12 cellular contexts compared by ENCODE assay signal in genomic region chr19:5693195-5694166, GRCh38. TPM values are rescaled to one million over a fixed set of nuclear protein-coding genes. Genes with fewer than 3 reads are reported as not detected.
A peak's percentile ranks its signal among the peaks of the same experiment; 100 is the strongest.
DNase-seq lines count a peak whose midpoint lies in the region; ATAC-seq and TF ChIP-seq lines count a peak whose summit lies in the region.
"Had no signal": no experiment of that assay in that cellular context is flagged by ENCODE, and none has a peak within 500 bp of the region (broad histone marks: within the 10 kb centered on the region; RNA-seq: fewer than 3 reads in every experiment).

No MANE protein-coding gene starts in this region.

- ATAC-seq in CD4-positive, alpha-beta T cell (ENCODE audit: poor library complexity), result no peak
- ATAC-seq in activated CD8-positive, alpha-beta T cell treated with anti-CD3 and anti-CD28 coated beads, Interleukin-2, amount 10 ng/mL, durations not matched to agents 7 days and 5 days, result no peak
- no peak for ATAC-seq in HG02938 (IDR thresholded peaks at IDR 0.05; ENCODE audit: unreplicated experiment)

- H3K79me2 ChIP-seq in GM23248 (ENCODE audit: insufficient read depth), result peaks cover 66% of the 10 kb centered on the region

- CTCF ChIA-PET in CD4-positive, alpha-beta T cell (lab: Charles Lee), result no interaction called here
- CTCF ChIA-PET in activated CD8-positive, alpha-beta T cell treated with anti-CD3 and anti-CD28 coated beads, Interleukin-2, amount 10 ng/mL, durations not matched to agents 7 days and 5 days (lab: Charles Lee), result no interaction called here

- H3K27me3 Mint-ChIP-seq in CD4-positive, alpha-beta T cell, result no peaks in the 10 kb centered on the region
- no peaks in the 10 kb centered on the region for H3K27me3 Mint-ChIP-seq in activated CD8-positive, alpha-beta T cell treated with anti-CD3 and anti-CD28 coated beads, Interleukin-2, amount 10 ng/mL, durations not matched to agents 7 days and 5 days (ENCODE audit: low read depth)

- WGBS in GM23248 (ENCODE audit: low coverage in 1 of 2, low lambda C conversion rate in 2 of 2, missing lambda C conversion rate in 2 of 2), 2 experiments, result 88 to 89% methylated on average over 36 to 39 of the region's 39 CpGs

- no peaks in the 10 kb centered on the region for H3K27me3 ChIP-seq in CD4-positive, alpha-beta T cell (ENCODE audit: control insufficient read depth, insufficient read depth, low read length)
- no peaks in the 10 kb centered on the region for H3K27me3 ChIP-seq in GM23248 (replicated peaks; ENCODE audit: insufficient read depth)

- no peak overlapping the region for H3K4me3 ChIP-seq in GM23248

- H4K20me1 ChIP-seq in GM23248 (ENCODE audit: insufficient read depth), result peaks cover 9% of the 10 kb centered on the region; the same call in 1 of the 2 replicates

- H3K4me1 Mint-ChIP-seq in CD4-positive, alpha-beta T cell (ENCODE audit: low read depth), result peaks cover 32% of the 10 kb centered on the region
- peaks cover 23% of the 10 kb centered on the region for H3K4me1 Mint-ChIP-seq in activated CD8-positive, alpha-beta T cell treated with anti-CD3 and anti-CD28 coated beads, Interleukin-2, amount 10 ng/mL, durations not matched to agents 7 days and 5 days (ENCODE audit: low read depth)

- no peaks in the 10 kb centered on the region for H3K4me1 ChIP-seq in GM23248 (ENCODE audit: insufficient read depth)

- H3K9me3 Mint-ChIP-seq in CD4-positive, alpha-beta T cell, result no peaks in the 10 kb centered on the region
- no peaks in the 10 kb centered on the region for H3K9me3 Mint-ChIP-seq in activated CD8-positive, alpha-beta T cell treated with anti-CD3 and anti-CD28 coated beads, Interleukin-2, amount 10 ng/mL, durations not matched to agents 7 days and 5 days (ENCODE audit: insufficient read depth)
- H3K9me3 Mint-ChIP-seq: immature natural killer cell had no signal

- no peak overlapping the region for H3K27ac ChIP-seq in CD4-positive, alpha-beta T cell (ENCODE audit: low read depth, low read length)
- peak overlapping the region; percentile 77 for H3K27ac ChIP-seq in GM23248

- intact Hi-C loops in CD4-positive, alpha-beta T cell (cut with DNase I, micrococcal nuclease), result no loop called here

- peaks cover 60% of the 10 kb centered on the region for H3K36me3 Mint-ChIP-seq in CD4-positive, alpha-beta T cell (ENCODE audit: low read depth)
- H3K36me3 Mint-ChIP-seq in activated CD8-positive, alpha-beta T cell treated with anti-CD3 and anti-CD28 coated beads, Interleukin-2, amount 10 ng/mL, durations not matched to agents 7 days and 5 days (ENCODE audit: low read depth), result peaks cover 48% of the 10 kb centered on the region
- H3K36me3 Mint-ChIP-seq: immature natural killer cell had no signal

- in situ Hi-C loops in GM23248 (cut with MboI), result no loop called here

- no peak overlapping the region for H2AFZ ChIP-seq in GM23248

- DNase-seq in CD4-positive, alpha-beta T cell, result no peak
- DNase-seq in GM23248, result no peak
- DNase-seq in activated CD8-positive, alpha-beta T cell treated with anti-CD3 and anti-CD28 coated beads, Interleukin-2, amount 10 ng/mL, durations not matched to agents 7 days and 5 days, result no peak
- peak; percentile 85 for DNase-seq in myocyte (ENCODE audit: low read depth)
- DNase-seq in T-helper 9 cell, result no peak
- DNase-seq in NCI-H1930 (lab: John Stamatoyannopoulos, UW), result no peak
- no peak for DNase-seq in NCI-H187 (lab: John Stamatoyannopoulos, UW)
- DNase-seq: activated effector memory CD4-positive, alpha-beta T cell treated with anti-CD3 and anti-CD28 coated beads, Interleukin-2, amount 50 U/mL, for 16 hours; GF-D8; immature natural killer cell; NCI-H1436 treated with DMSO at 0.1 percent for 48 hours had no signal

- H3K27ac Mint-ChIP-seq in CD4-positive, alpha-beta T cell, result no peak overlapping the region
- H3K27ac Mint-ChIP-seq in activated CD8-positive, alpha-beta T cell treated with anti-CD3 and anti-CD28 coated beads, Interleukin-2, amount 10 ng/mL, durations not matched to agents 7 days and 5 days, result peak overlapping the region; percentile 20

- no peak overlapping the region for H3K4me2 ChIP-seq in GM23248 (ENCODE audit: unreplicated experiment)

- no peaks in the 10 kb centered on the region for H3K9me3 ChIP-seq in CD4-positive, alpha-beta T cell (ENCODE audit: control insufficient read depth, low read length)
- H3K9me3 ChIP-seq in GM23248 (ENCODE audit: low read depth), result no peaks in the 10 kb centered on the region

- H3K9me2 ChIP-seq in GM23248 (ENCODE audit: insufficient read depth), result no peaks in the 10 kb centered on the region

- no peak overlapping the region for H3K9ac ChIP-seq in GM23248

- peaks cover 19% of the 10 kb centered on the region; the same call in 1 of the 2 replicates for H3K36me3 ChIP-seq in GM23248 (ENCODE audit: low read depth)

- H3K4me3 Mint-ChIP-seq in CD4-positive, alpha-beta T cell, result peak overlapping the region; percentile 7
- H3K4me3 Mint-ChIP-seq in activated CD8-positive, alpha-beta T cell treated with anti-CD3 and anti-CD28 coated beads, Interleukin-2, amount 10 ng/mL, durations not matched to agents 7 days and 5 days, result no peak overlapping the region

- no peak for TF ChIP-seq CTCF in CD4-positive, alpha-beta T cell (IDR thresholded peaks at IDR 0.05)

- H3F3A ChIP-seq in GM23248 (ENCODE audit: insufficient read depth), result peaks cover 16% of the 10 kb centered on the region; the same call in 1 of the 2 replicates

- POLR2A ChIA-PET in CD4-positive, alpha-beta T cell (lab: Charles Lee), result interaction anchor here (1.0 kb wide), 1 partner anchor 27 kb away, joined by 3 read pairs; the partner anchor contains the start of genes CATSPERD and LONP1
- POLR2A ChIA-PET in activated CD8-positive, alpha-beta T cell treated with anti-CD3 and anti-CD28 coated beads, Interleukin-2, amount 10 ng/mL, durations not matched to agents 7 days and 5 days (lab: Charles Lee), result interaction anchor here (0.6 kb wide), 1 partner anchor 27 kb away, joined by 5 read pairs; the partner anchor contains the start of gene CATSPERD

RNA-seq across cellular contexts. Expression of gene RPL36, which starts 3.4 kb away (rescaled TPM):
- 1,000 to 10,000 TPM; 1,509 to 1,565 TPM for total RNA-seq in CD4-positive, alpha-beta T cell
- 503 and 678 TPM in 2 replicates for total RNA-seq in GM23248 (2014; rRNA removed; shearing (Covaris generic))
- 1,118 and 1,128 TPM in 2 replicates for polyA plus RNA-seq in GM23248 (2016; fragmentation: Nextera tagmentation; extraction: Ambion mirVana)
- 100 to 1,000 TPM; 926 to 951 TPM for total RNA-seq in activated CD8-positive, alpha-beta T cell treated with anti-CD3 and anti-CD28 coated beads, Interleukin-2, amount 10 ng/mL, durations not matched to agents 7 days and 5 days
- 605 and 876 TPM in 2 replicates for total RNA-seq in myocyte
- 826 TPM for polyA plus RNA-seq in myocyte (2012)

RNA-seq across cellular contexts. Expression of gene HSD11B1L, which starts 12.7 kb away (rescaled TPM):
- 1 to 10 TPM; 2.4 to 2.9 TPM for total RNA-seq in CD4-positive, alpha-beta T cell
- total RNA-seq in GM23248 (2014; rRNA removed; shearing (Covaris generic)), result 23.8 and 30.7 TPM in 2 replicates
- 10.9 and 13.4 TPM in 2 replicates for polyA plus RNA-seq in GM23248 (2016; fragmentation: Nextera tagmentation; extraction: Ambion mirVana)
- 1 to 10 TPM; 2.0 to 2.1 TPM for total RNA-seq in activated CD8-positive, alpha-beta T cell treated with anti-CD3 and anti-CD28 coated beads, Interleukin-2, amount 10 ng/mL, durations not matched to agents 7 days and 5 days
- 39.9 and 48.1 TPM in 2 replicates for total RNA-seq in myocyte
- polyA plus RNA-seq in myocyte (2012), result 28.3 TPM

RNA-seq across cellular contexts. Expression of gene MICOS13, which starts 13.2 kb away (rescaled TPM):
- total RNA-seq in CD4-positive, alpha-beta T cell, result 10 to 100 TPM; 21.7 to 23.0 TPM
- 39.8 and 44.5 TPM in 2 replicates for total RNA-seq in GM23248 (2014; rRNA removed; shearing (Covaris generic))
- polyA plus RNA-seq in GM23248 (2016; fragmentation: Nextera tagmentation; extraction: Ambion mirVana), result 147 and 157 TPM in 2 replicates
- 10 to 100 TPM; 53.1 to 55.1 TPM for total RNA-seq in activated CD8-positive, alpha-beta T cell treated with anti-CD3 and anti-CD28 coated beads, Interleukin-2, amount 10 ng/mL, durations not matched to agents 7 days and 5 days
- 90.2 and 123 TPM in 2 replicates for total RNA-seq in myocyte
- polyA plus RNA-seq in myocyte (2012), result 137 TPM

RNA-seq across cellular contexts. Expression of gene LONP1, which starts 26.5 kb away (rescaled TPM):
- total RNA-seq in CD4-positive, alpha-beta T cell, result 10 to 100 TPM; 88.7 to 91.0 TPM
- total RNA-seq in GM23248 (2014; rRNA removed; shearing (Covaris generic)), result 119 and 123 TPM in 2 replicates
- polyA plus RNA-seq in GM23248 (2016; fragmentation: Nextera tagmentation; extraction: Ambion mirVana), result 73.7 and 77.5 TPM in 2 replicates
- total RNA-seq in activated CD8-positive, alpha-beta T cell treated with anti-CD3 and anti-CD28 coated beads, Interleukin-2, amount 10 ng/mL, durations not matched to agents 7 days and 5 days, result 100 to 1,000 TPM; 114 to 129 TPM
- 70.9 and 100 TPM in 2 replicates for total RNA-seq in myocyte
- polyA plus RNA-seq in myocyte (2012), result 127 TPM

RNA-seq across cellular contexts. Expression of gene CATSPERD, which starts 27.0 kb away (rescaled TPM):
- not detected for total RNA-seq in CD4-positive, alpha-beta T cell
- total RNA-seq in GM23248 (2014; rRNA removed; shearing (Covaris generic)), result 0.22 TPM in 1 of 2 replicates, not detected in the other
- not detected in 2 replicates for polyA plus RNA-seq in GM23248 (2016; fragmentation: Nextera tagmentation; extraction: Ambion mirVana)
- total RNA-seq in activated CD8-positive, alpha-beta T cell treated with anti-CD3 and anti-CD28 coated beads, Interleukin-2, amount 10 ng/mL, durations not matched to agents 7 days and 5 days, result not detected
- total RNA-seq in myocyte, result not detected in 2 replicates
- not detected for polyA plus RNA-seq in myocyte (2012)
- polyA plus RNA-seq: immature natural killer cell had no signal
